Comparison of ENCODE assay signal across 11 cellular contexts in genomic region chr22:28909375-28909774, GRCh38. TPM values are rescaled to one million over a fixed set of nuclear protein-coding genes. Genes with fewer than 3 reads are reported as not detected.
DNase-seq lines count a peak whose midpoint lies in the region; ATAC-seq and TF ChIP-seq lines count a peak whose summit lies in the region.
"Had no signal": no experiment of that assay in that cellular context is flagged by ENCODE, and none has a peak within 500 bp of the region (broad histone marks: within the 10 kb centered on the region; RNA-seq: fewer than 3 reads in every experiment).

No MANE protein-coding gene starts in this region.

- H3K27me3 ChIP-seq in PC-3 (ENCODE audit: low read length) = no peaks in the 10 kb centered on the region

- no TSS peak for BruUV-seq in OCI-LY7 (replicated peaks; lab: Mats Ljungman, UMichigan)
- BruUV-seq in PC-3 (replicated peaks; lab: Mats Ljungman, UMichigan) = no TSS peak

- ATAC-seq in HG02973 (IDR thresholded peaks at IDR 0.05; ENCODE audit: unreplicated experiment) (peak; percentile 45), PC-3 (no peak)
- ATAC-seq: sciatic nerve had no signal

- H3K4me2 ChIP-seq in OCI-LY7 (ENCODE audit: low read length) = no peak overlapping the region
- no peak overlapping the region for H3K4me2 ChIP-seq in PC-3 (ENCODE audit: low read length)

- no peaks in the 10 kb centered on the region for H3K4me1 ChIP-seq in OCI-LY7 (ENCODE audit: insufficient read depth, low read length, poor library complexity, severe bottlenecking)
- H3K4me1 ChIP-seq in PC-3 (ENCODE audit: insufficient read depth, low read length) = peaks cover 9% of the 10 kb centered on the region

- TF ChIP-seq CTCF in fibroblast of pulmonary artery (IDR thresholded peaks at IDR 0.05; ENCODE audit: low read length, missing control alignments) = no peak
- TF ChIP-seq CTCF in OCI-LY7 (conservative IDR thresholded peaks at IDR 0.05; ENCODE audit: low read length) = no peak
- no peak for TF ChIP-seq CTCF in PC-3 (conservative IDR thresholded peaks at IDR 0.05; ENCODE audit: low read depth, low read length)

- no peaks in the 10 kb centered on the region for H3F3A ChIP-seq in PC-3 (ENCODE audit: low read length, unreplicated experiment)

- H3K9ac ChIP-seq in PC-3 (ENCODE audit: low read length) = no peak overlapping the region

- H3K79me2 ChIP-seq in OCI-LY7 (ENCODE audit: insufficient read depth, low read depth, low read length) (no peaks in the 10 kb centered on the region), PC-3 (ENCODE audit: low read length) (peaks cover 11% of the 10 kb centered on the region)

- intact Hi-C loops in OCI-LY7 (cut with micrococcal nuclease; ENCODE audit: unreplicated experiment) = no loop called here
- intact Hi-C loops in PC-3 (cut with micrococcal nuclease) = no loop called here

- no peak overlapping the region for H3K4me3 ChIP-seq in fibroblast of pulmonary artery (replicated peaks; ENCODE audit: low read depth, low read length)
- no peak overlapping the region for H3K4me3 ChIP-seq in OCI-LY7 (ENCODE audit: low read depth, low read length, poor library complexity, severe bottlenecking)
- no peak overlapping the region for H3K4me3 ChIP-seq in PC-3 (ENCODE audit: low read length)

- H3K9me2 ChIP-seq in OCI-LY7 (ENCODE audit: insufficient read depth, low read length) (no peaks in the 10 kb centered on the region), PC-3 (replicated peaks; ENCODE audit: low read length) (no peaks in the 10 kb centered on the region)

- POLR2A ChIA-PET in OCI-LY7 (lab: Charles Lee) (interaction anchor here (0.7 to 0.9 kb wide), 3 partner anchors 9 to 246 kb away, joined by 3 read pairs; no protein-coding TSS in a partner anchor), PC-3 (lab: Charles Lee; ENCODE audit: unreplicated experiment) (no interaction called here)

- H3K9me3 ChIP-seq in OCI-LY7 (ENCODE audit: low read length) = no peaks in the 10 kb centered on the region
- no peaks in the 10 kb centered on the region for H3K9me3 ChIP-seq in PC-3 (ENCODE audit: low read length)

- CTCF ChIA-PET in OCI-LY7 (lab: Charles Lee; ENCODE audit: unreplicated experiment) = no interaction called here
- CTCF ChIA-PET in PC-3 (lab: Charles Lee) = no interaction called here

- H4K20me1 ChIP-seq in OCI-LY7 (ENCODE audit: insufficient read depth, low read length) (no peaks in the 10 kb centered on the region), PC-3 (ENCODE audit: low read length) (0 out of 2 replicates have a peak, but pooled peaks cover 7% of the 10 kb centered on the region)

- DNase-seq in activated CD8-positive, alpha-beta memory T cell treated with anti-CD3 and anti-CD28 coated beads, Interleukin-2, amount 50 U/mL, for 24 hours (ENCODE audit: extremely low read depth) = peak; percentile 44
- DNase-seq in fibroblast of pulmonary artery (ENCODE audit: low read depth) = peak; percentile 34
- peak; percentile 87 for DNase-seq in stimulated activated CD8-positive, alpha-beta memory T cell treated with anti-CD3 and anti-CD28 coated beads, Interleukin-4, amount 100 ng/mL, for 48 hours
- no peak for DNase-seq in OCI-LY7 (ENCODE audit: low spot score)
- no peak for DNase-seq in NCI-H146 treated with DMSO at 0.1 percent for 48 hours (lab: John Stamatoyannopoulos, UW; ENCODE audit: unreplicated experiment)
- DNase-seq in PC-3 = no peak
- DNase-seq: DMS79, NCI-H526, T-cell had no signal

- H3K36me3 ChIP-seq in OCI-LY7 (ENCODE audit: insufficient read depth, low read length) = no peaks in the 10 kb centered on the region
- H3K36me3 ChIP-seq in PC-3 (ENCODE audit: low read depth, low read length) = no peaks in the 10 kb centered on the region

- H2AFZ ChIP-seq in OCI-LY7 (ENCODE audit: low read length) (no peak overlapping the region), PC-3 (ENCODE audit: low read length) (no peak overlapping the region)

- H3K27ac ChIP-seq in OCI-LY7 (ENCODE audit: low read depth, low read length, poor library complexity, severe bottlenecking) (no peak overlapping the region), PC-3 (ENCODE audit: low read length) (no peak overlapping the region)

RNA-seq across cellular contexts. Expression of gene ZNRF3, which starts 26.0 kb away (rescaled TPM):
- total RNA-seq in OCI-LY7 (2014; rRNA removed; shearing (Covaris generic)) = 1.2 and 3.6 TPM in 2 replicates
- total RNA-seq in OCI-LY7 (2022) = 3.1 and 3.9 TPM in 2 replicates
- total RNA-seq in PC-3 (2014; rRNA removed) = 8.1 and 9.4 TPM in 2 replicates

Comparison
In these comparisons a context has a peak if more than half of its experiments do, and no peak if none do; other contexts are left out.
1. DNase-seq: peak in activated CD8-positive, alpha-beta memory T cell treated with anti-CD3 and anti-CD28 coated beads, Interleukin-2, amount 50 U/mL, for 24 hours (single experiment), fibroblast of pulmonary artery (single experiment) and stimulated activated CD8-positive, alpha-beta memory T cell treated with anti-CD3 and anti-CD28 coated beads, Interleukin-4, amount 100 ng/mL, for 48 hours (single experiment); none in OCI-LY7 (single experiment), NCI-H146 treated with DMSO at 0.1 percent for 48 hours (single experiment) and PC-3 (single experiment).